ENCODE assay signal across 19 cellular contexts in genomic region chr5:149541893-149542292, GRCh38.
"Had no signal": no experiment of that assay in that cellular context is flagged by ENCODE, and none has a peak within 500 bp of the region (broad histone marks: within the 10 kb centered on the region; RNA-seq: fewer than 3 reads in every experiment).

No MANE protein-coding gene starts in this region.

- H3K36me3 ChIP-seq: breast epithelium had no signal

- H3K27ac Mint-ChIP-seq: activated CD4-positive, alpha-beta T cell treated with anti-CD3 and anti-CD28 coated beads, Interleukin-2, amount 10 ng/mL, durations not matched to agents 24 days and 14 days; activated naive CD8-positive, alpha-beta T cell treated with anti-CD3 and anti-CD28 coated beads, Interleukin-2, amount 10 ng/mL, durations not matched to agents 7 days and 5 days; natural killer cell treated with Interleukin-12 subunit alpha and Interleukin-12 subunit beta and Interleukin-15 and Interleukin-18, amount 100 ng/mL, for 72 hours had no signal

- ATAC-seq: heart right ventricle; left lobe of liver; mucosa of descending colon; natural killer cell treated with Interleukin-12 subunit alpha and Interleukin-12 subunit beta and Interleukin-15 and Interleukin-18, amount 100 ng/mL, for 72 hours; stimulated activated naive CD8-positive, alpha-beta T cell treated with anti-CD3 and anti-CD28 coated beads, Interleukin-15, Interleukin-2, amounts not matched to agents 100 U/mL and 50 U/mL, for 24 hours; T-cell; upper lobe of right lung; WTC11 had no signal

- H3K27me3 Mint-ChIP-seq: activated CD4-positive, alpha-beta T cell treated with anti-CD3 and anti-CD28 coated beads, Interleukin-2, amount 10 ng/mL, durations not matched to agents 24 days and 14 days; activated naive CD8-positive, alpha-beta T cell treated with anti-CD3 and anti-CD28 coated beads, Interleukin-2, amount 10 ng/mL, durations not matched to agents 7 days and 5 days; natural killer cell treated with Interleukin-12 subunit alpha and Interleukin-12 subunit beta and Interleukin-15 and Interleukin-18, amount 100 ng/mL, for 72 hours; T-cell had no signal

- H3K27me3 ChIP-seq: breast epithelium, heart right ventricle, right lobe of liver, suprapubic skin, upper lobe of right lung had no signal

- DNase-seq: activated CD4-positive, alpha-beta T cell treated with anti-CD3 and anti-CD28 coated beads, Interleukin-2, amount 10 ng/mL, durations not matched to agents 24 days and 14 days; activated CD8-positive, alpha-beta memory T cell treated with anti-CD3 and anti-CD28 coated beads for 24 hours; activated effector memory CD4-positive, alpha-beta T cell treated with Interleukin-2 at 50 U/mL for 16 hours; activated naive CD8-positive, alpha-beta T cell treated with anti-CD3 and anti-CD28 coated beads, Interleukin-2, amount 10 ng/mL, durations not matched to agents 7 days and 5 days; anterior cingulate cortex; foreskin melanocyte; heart right ventricle; mucosa of descending colon; nucleus accumbens; right lobe of liver; stimulated activated CD4-positive, alpha-beta T cell treated with anti-CD3 and anti-CD28 coated beads, Interleukin-12 subunit alpha, Interleukin-12 subunit beta, amount 100 ng/mL, for 4 hours; stimulated activated naive CD8-positive, alpha-beta T cell treated with anti-CD3 and anti-CD28 coated beads, Interleukin-15, Interleukin-2, amounts not matched to agents 100 U/mL and 50 U/mL, for 24 hours; T-cell; upper lobe of right lung had no signal

- H3K27ac ChIP-seq: breast epithelium, heart right ventricle, right lobe of liver, suprapubic skin, upper lobe of right lung had no signal

- H3K9me3 Mint-ChIP-seq: activated CD4-positive, alpha-beta T cell treated with anti-CD3 and anti-CD28 coated beads, Interleukin-2, amount 10 ng/mL, durations not matched to agents 24 days and 14 days; activated naive CD8-positive, alpha-beta T cell treated with anti-CD3 and anti-CD28 coated beads, Interleukin-2, amount 10 ng/mL, durations not matched to agents 7 days and 5 days; natural killer cell treated with Interleukin-12 subunit alpha and Interleukin-12 subunit beta and Interleukin-15 and Interleukin-18, amount 100 ng/mL, for 72 hours; T-cell; WTC11 had no signal

- H3K9me3 ChIP-seq: breast epithelium, heart right ventricle, mucosa of descending colon, right lobe of liver, suprapubic skin, upper lobe of right lung had no signal

- H3K4me3 Mint-ChIP-seq: activated CD4-positive, alpha-beta T cell treated with anti-CD3 and anti-CD28 coated beads, Interleukin-2, amount 10 ng/mL, durations not matched to agents 24 days and 14 days; activated naive CD8-positive, alpha-beta T cell treated with anti-CD3 and anti-CD28 coated beads, Interleukin-2, amount 10 ng/mL, durations not matched to agents 7 days and 5 days; natural killer cell treated with Interleukin-12 subunit alpha and Interleukin-12 subunit beta and Interleukin-15 and Interleukin-18, amount 100 ng/mL, for 72 hours; WTC11 had no signal

- H3K4me3 ChIP-seq: breast epithelium, heart right ventricle, mucosa of descending colon, right lobe of liver, suprapubic skin, upper lobe of right lung had no signal
